23 cellular contexts compared by ENCODE assay signal in genomic region chr6:33443025-33443424, GRCh38.
"Had no signal": no experiment of that assay in that cellular context is flagged by ENCODE, and none has a peak within 500 bp of the region (broad histone marks: within the 10 kb centered on the region; RNA-seq: fewer than 3 reads in every experiment).

No MANE protein-coding gene starts in this region.

- H3K27me3 Mint-ChIP-seq: activated CD4-positive, alpha-beta memory T cell treated with anti-CD3 and anti-CD28 coated beads, Interleukin-2, amount 10 ng/mL, durations not matched to agents 7 days and 5 days had no signal

- DNase-seq: activated CD4-positive, alpha-beta memory T cell treated with anti-CD3 and anti-CD28 coated beads, Interleukin-2, amount 10 ng/mL, durations not matched to agents 7 days and 5 days; activated CD4-positive, alpha-beta T cell treated with anti-CD3 and anti-CD28 coated beads, Interleukin-2, amount 50 U/mL, for 1 hour; activated CD4-positive, CD25-positive, alpha-beta regulatory T cell; activated T-cell treated with anti-CD3 and anti-CD28 coated beads for 4 hours; brain microvascular endothelial cell; cerebellar nuclear complex; Kasumi-1; KBM-7; NCI-H1048; NCI-H1417 treated with DMSO at 0.1 percent for 48 hours; NCI-H1694; NCI-H2029; NCI-H2107; NCI-H2171 treated with DMSO at 0.1 percent for 48 hours; NCI-H226; NCI-H526 treated with DMSO at 0.1 percent for 48 hours; NCI-H82; SJCRH30; T-helper 2 cell; T1000 had no signal

- H3K9me3 ChIP-seq: SJCRH30 had no signal

- H3K4me3 Mint-ChIP-seq: activated CD4-positive, alpha-beta memory T cell treated with anti-CD3 and anti-CD28 coated beads, Interleukin-2, amount 10 ng/mL, durations not matched to agents 7 days and 5 days had no signal

- H3K4me3 ChIP-seq: cardiac muscle cell, SJCRH30 had no signal

- H3K27ac ChIP-seq: brain microvascular endothelial cell, SJCRH30, VCaP had no signal

- H3K36me3 ChIP-seq: SJCRH30 had no signal

- H3K27ac Mint-ChIP-seq: activated CD4-positive, alpha-beta memory T cell treated with anti-CD3 and anti-CD28 coated beads, Interleukin-2, amount 10 ng/mL, durations not matched to agents 7 days and 5 days had no signal

- H3K4me1 ChIP-seq: SJCRH30 had no signal

- H3K9me3 Mint-ChIP-seq: activated CD4-positive, alpha-beta memory T cell treated with anti-CD3 and anti-CD28 coated beads, Interleukin-2, amount 10 ng/mL, durations not matched to agents 7 days and 5 days; activated naive CD4-positive, alpha-beta T cell treated with anti-CD3 and anti-CD28 coated beads, Interleukin-2, amount 50 U/mL, for 72 hours had no signal

- H3K27me3 ChIP-seq: brain microvascular endothelial cell, cardiac muscle cell, SJCRH30 had no signal
